ENCODE assay signal across 9 cellular contexts in the genomic region with DNA sequence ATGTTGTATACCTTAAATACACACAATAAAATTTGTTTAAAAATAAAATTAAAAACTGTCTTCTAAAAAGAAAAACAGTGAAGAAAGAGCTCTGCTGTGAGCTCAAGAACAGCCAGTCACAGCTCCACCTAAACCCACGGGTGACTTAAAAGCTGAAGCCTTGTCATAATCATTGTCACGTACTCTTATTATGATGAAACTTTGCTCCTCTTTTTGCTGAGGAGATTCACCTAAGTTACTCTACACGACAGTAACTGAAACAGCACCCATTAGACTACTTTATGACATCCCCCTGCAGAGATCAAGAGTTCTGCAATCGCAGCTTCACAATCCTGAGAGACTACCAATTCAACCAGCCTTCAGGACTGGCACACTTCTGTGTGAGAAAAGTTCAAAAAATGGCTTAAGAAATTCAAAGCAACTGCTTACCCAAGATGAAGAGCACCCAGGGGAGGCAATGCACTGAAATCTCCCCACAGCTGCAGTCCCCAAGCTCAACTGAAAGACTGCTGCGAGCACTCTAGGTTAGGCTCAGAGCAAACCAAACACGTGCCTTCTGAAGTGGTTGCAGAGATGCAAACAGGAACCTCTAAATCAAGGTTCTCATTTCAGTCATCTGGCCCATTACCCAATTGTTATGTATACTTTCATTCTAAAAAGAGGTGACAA. TPM values are rescaled to one million over a fixed set of nuclear protein-coding genes. Genes with fewer than 3 reads are reported as not detected.
A peak's percentile ranks its signal among the peaks of the same experiment; 100 is the strongest.
DNase-seq lines count a peak whose midpoint lies in the region; ATAC-seq and TF ChIP-seq lines count a peak whose summit lies in the region.
"Had no signal": no experiment of that assay in that cellular context is flagged by ENCODE, and none has a peak within 500 bp of the region (broad histone marks: within the 10 kb centered on the region; RNA-seq: fewer than 3 reads in every experiment).

A gene with protein sequence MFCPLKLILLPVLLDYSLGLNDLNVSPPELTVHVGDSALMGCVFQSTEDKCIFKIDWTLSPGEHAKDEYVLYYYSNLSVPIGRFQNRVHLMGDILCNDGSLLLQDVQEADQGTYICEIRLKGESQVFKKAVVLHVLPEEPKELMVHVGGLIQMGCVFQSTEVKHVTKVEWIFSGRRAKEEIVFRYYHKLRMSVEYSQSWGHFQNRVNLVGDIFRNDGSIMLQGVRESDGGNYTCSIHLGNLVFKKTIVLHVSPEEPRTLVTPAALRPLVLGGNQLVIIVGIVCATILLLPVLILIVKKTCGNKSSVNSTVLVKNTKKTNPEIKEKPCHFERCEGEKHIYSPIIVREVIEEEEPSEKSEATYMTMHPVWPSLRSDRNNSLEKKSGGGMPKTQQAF (minus strand): TSS at position 500 of the 669 bp plus-strand sequence. CDS start 10,145 bp downstream, outside the sequence.

- H3K9me3 Mint-ChIP-seq in neural progenitor cell = no peaks in the 10 kb centered on the region

- no peak within 1 kb of the TSS for H3K4me3 Mint-ChIP-seq in neural progenitor cell

- peaks cover 2% of the 10 kb centered on the region for H3K27me3 Mint-ChIP-seq in neural progenitor cell (ENCODE audit: insufficient read depth, low read depth)

- H3K9ac ChIP-seq in DND-41 (ENCODE audit: low read depth, low read length) (peak within 1 kb of the TSS; percentile 39), mucosa of rectum (ENCODE audit: low read depth in 1 of 2, low read length in 2 of 2) (peak within 1 kb of the TSS; percentile 29 to 42), neural progenitor cell (no peak within 1 kb of the TSS)

- H3K79me2 ChIP-seq in DND-41 (ENCODE audit: insufficient read depth, low read length) (no peaks in the 10 kb centered on the region), neural progenitor cell (ENCODE audit: low read depth) (no peaks in the 10 kb centered on the region)

- H3K4me2 ChIP-seq in DND-41 (ENCODE audit: insufficient read depth, low read length) = peak within 1 kb of the TSS; percentile 55
- H3K4me2 ChIP-seq in neural progenitor cell = no peak within 1 kb of the TSS

- H3K27ac ChIP-seq in DND-41 (ENCODE audit: low read length) = peak within 1 kb of the TSS; percentile 74
- H3K27ac ChIP-seq in mucosa of rectum (ENCODE audit: low read depth in 2 of 2, low read length in 2 of 2) = peak within 1 kb of the TSS; percentile 50 to 65
- no peak within 1 kb of the TSS for H3K27ac ChIP-seq in neural progenitor cell

- H3K9me3 ChIP-seq in DND-41 (ENCODE audit: insufficient read depth, low read length, severe bottlenecking) = no peaks in the 10 kb centered on the region
- H3K9me3 ChIP-seq in mucosa of rectum (ENCODE audit: control insufficient read depth in 2 of 2, low read length in 2 of 2) = no peaks in the 10 kb centered on the region
- no peaks in the 10 kb centered on the region for H3K9me3 ChIP-seq in neural progenitor cell (ENCODE audit: low read depth)

- H2AFZ ChIP-seq in DND-41 (ENCODE audit: low read depth, low read length) = peak within 1 kb of the TSS; percentile 44
- no peak within 1 kb of the TSS for H2AFZ ChIP-seq in neural progenitor cell (replicated peaks)

- H3K4me1 ChIP-seq in DND-41 (ENCODE audit: insufficient read depth, low read length) (peaks cover 26% of the 10 kb centered on the region), mucosa of rectum (ENCODE audit: control insufficient read depth in 2 of 2, insufficient read depth in 2 of 2, low read length in 2 of 2) (peaks cover 0 to 7% of the 10 kb centered on the region in 2 donors), neural progenitor cell (no peaks in the 10 kb centered on the region)

- peak; percentile 23 for TF ChIP-seq CTCF in DND-41 (IDR thresholded peaks at IDR 0.05; ENCODE audit: borderline replicate concordance, extremely low read depth, low read length, poor library complexity, severe bottlenecking)
- TF ChIP-seq CTCF in neural progenitor cell (IDR thresholded peaks at IDR 0.05) = no peak

- no peaks in the 10 kb centered on the region for H3K4me1 Mint-ChIP-seq in neural progenitor cell

- H4K20me1 ChIP-seq in DND-41 (ENCODE audit: insufficient read depth, low read length) (no peaks in the 10 kb centered on the region), neural progenitor cell (ENCODE audit: low read depth) (no peaks in the 10 kb centered on the region)

- DNase-seq in DND-41 (peak; percentile 75), AG08396 (ENCODE audit: low spot score) (no peak), amygdala (lab: John Stamatoyannopoulos, UW) (no peak), neural progenitor cell (ENCODE audit: low spot score) (no peak), NCI-H2107 (lab: John Stamatoyannopoulos, UW) (no peak)
- DNase-seq in activated CD8-positive, alpha-beta memory T cell treated with anti-CD3 and anti-CD28 coated beads, Interleukin-2, amount 50 U/mL, for 1 hour (ENCODE audit: extremely low read depth) = peak; percentile 62
- DNase-seq: NCI-H524 had no signal

- no peaks in the 10 kb centered on the region for H3K27me3 ChIP-seq in DND-41 (ENCODE audit: insufficient read depth, low read length, poor library complexity)
- peaks cover 0 to 3% of the 10 kb centered on the region in 2 donors for H3K27me3 ChIP-seq in mucosa of rectum (ENCODE audit: control insufficient read depth in 2 of 2, insufficient read depth in 2 of 2, low read length in 2 of 2)
- H3K27me3 ChIP-seq in neural progenitor cell = peaks cover 4% of the 10 kb centered on the region

- H3K36me3 Mint-ChIP-seq in neural progenitor cell = no peaks in the 10 kb centered on the region

- ATAC-seq in DND-41 (ENCODE audit: insufficient read depth, low read depth) (peak; percentile 99), HG03066 (IDR thresholded peaks at IDR 0.05; ENCODE audit: low read depth, unreplicated experiment) (peak; percentile 47)

- no peaks in the 10 kb centered on the region for H3K36me3 ChIP-seq in DND-41 (ENCODE audit: insufficient read depth, low read length)
- no peaks in the 10 kb centered on the region for H3K36me3 ChIP-seq in mucosa of rectum (ENCODE audit: control insufficient read depth in 2 of 2, insufficient read depth in 2 of 2, low read length in 2 of 2)
- no peaks in the 10 kb centered on the region for H3K36me3 ChIP-seq in neural progenitor cell

- H3K27ac Mint-ChIP-seq in neural progenitor cell = no peak within 1 kb of the TSS

- no peaks in the 10 kb centered on the region for H3F3A ChIP-seq in neural progenitor cell (ENCODE audit: low read depth)

- H3K4me3 ChIP-seq in DND-41 (ENCODE audit: low read depth in 1 of 2, low read length in 2 of 2) = peak within 1 kb of the TSS in 1 of 2 experiments; percentile 28; a peak in 2 of 4 replicates
- H3K4me3 ChIP-seq in mucosa of rectum (ENCODE audit: low read length in 2 of 2) = peak within 1 kb of the TSS in 1 of 2 donors; percentile 29
- no peak within 1 kb of the TSS for H3K4me3 ChIP-seq in neural progenitor cell

RNA-seq across cellular contexts. Expression of the gene that starts here (rescaled TPM):
- total RNA-seq in neural progenitor cell (ENCODE audit: low replicate concordance) = 0.09 TPM in 1 of 2 replicates, not detected in the other

Comparison
In these comparisons a context has a peak if more than half of its experiments do, and no peak if none do; other contexts are left out.
1. DNase-seq: peak in DND-41 (single experiment) and activated CD8-positive, alpha-beta memory T cell treated with anti-CD3 and anti-CD28 coated beads, Interleukin-2, amount 50 U/mL, for 1 hour (single experiment); none in AG08396 (single experiment), amygdala (0 of 56), neural progenitor cell (single experiment) and NCI-H2107 (single experiment).